In genomic region chr12:116926283-116927243, GRCh38 we compare ENCODE assay signal across 25 cellular contexts. TPM values are rescaled to one million over a fixed set of nuclear protein-coding genes. Genes with fewer than 3 reads are reported as not detected.
DNase-seq lines count a peak whose midpoint lies in the region; ATAC-seq and TF ChIP-seq lines count a peak whose summit lies in the region.
"Had no signal": no experiment of that assay in that cellular context is flagged by ENCODE, and none has a peak within 500 bp of the region (broad histone marks: within the 10 kb centered on the region; RNA-seq: fewer than 3 reads in every experiment).

No MANE protein-coding gene starts in this region.

- H3K27ac Mint-ChIP-seq in activated CD4-positive, alpha-beta T cell treated with anti-CD3 and anti-CD28 coated beads, Interleukin-2, amount 10 ng/mL, durations not matched to agents 7 days and 5 days, result peak overlapping the region; percentile 47
- H3K27ac Mint-ChIP-seq in activated CD4-positive, alpha-beta T cell treated with anti-CD3 and anti-CD28 coated beads, Interleukin-2, amount 10 ng/mL, durations not matched to agents 24 days and 14 days, result no peak overlapping the region
- peak overlapping the region; percentile 76 for H3K27ac Mint-ChIP-seq in progenitor cell of endocrine pancreas
- H3K27ac Mint-ChIP-seq: activated T-cell treated with anti-CD3 and anti-CD28 coated beads, Interleukin-2, amount 50 U/mL, for 72 hours had no signal

- no peak overlapping the region for H2BK120ac ChIP-seq in trophoblast cell (ENCODE audit: insufficient read depth, low read length, poor library complexity)

- H3K9me3 Mint-ChIP-seq in activated CD4-positive, alpha-beta T cell treated with anti-CD3 and anti-CD28 coated beads, Interleukin-2, amount 10 ng/mL, durations not matched to agents 7 days and 5 days, result no peaks in the 10 kb centered on the region
- no peaks in the 10 kb centered on the region for H3K9me3 Mint-ChIP-seq in activated CD4-positive, alpha-beta T cell treated with anti-CD3 and anti-CD28 coated beads, Interleukin-2, amount 10 ng/mL, durations not matched to agents 24 days and 14 days
- H3K9me3 Mint-ChIP-seq in progenitor cell of endocrine pancreas (ENCODE audit: low read depth), result no peaks in the 10 kb centered on the region
- H3K9me3 Mint-ChIP-seq: activated T-cell treated with anti-CD3 and anti-CD28 coated beads, Interleukin-2, amount 50 U/mL, for 72 hours had no signal

- CTCF ChIA-PET in activated CD4-positive, alpha-beta T cell treated with anti-CD3 and anti-CD28 coated beads, Interleukin-2, amount 10 ng/mL, durations not matched to agents 7 days and 5 days (lab: Charles Lee), result no interaction called here

- H2BK12ac ChIP-seq in trophoblast cell (ENCODE audit: low read length), result no peak overlapping the region

- no peak overlapping the region for H3K4ac ChIP-seq in trophoblast cell (ENCODE audit: low read depth, low read length)

- H2BK5ac ChIP-seq in trophoblast cell (ENCODE audit: low read depth, low read length, poor library complexity), result no peak overlapping the region

- no peak overlapping the region for H3K18ac ChIP-seq in trophoblast cell (ENCODE audit: low read length)

- H3K79me2 ChIP-seq in trophoblast cell (ENCODE audit: control insufficient read depth, insufficient read depth, low read length, poor library complexity), result no peaks in the 10 kb centered on the region

- H2AFZ ChIP-seq in trophoblast cell (ENCODE audit: insufficient read depth, low read length, poor library complexity), result no peak overlapping the region

- no peak overlapping the region for H4K12ac ChIP-seq in trophoblast cell (ENCODE audit: low read depth, low read length)

- no peaks in the 10 kb centered on the region for H3K27me3 ChIP-seq in ascending aorta
- no peaks in the 10 kb centered on the region for H3K27me3 ChIP-seq in trophoblast cell (ENCODE audit: insufficient read depth, low read length)
- H3K27me3 ChIP-seq: cardiac muscle cell, neutrophil had no signal

- peaks cover 57% of the 10 kb centered on the region for H3K4me1 Mint-ChIP-seq in activated CD4-positive, alpha-beta T cell treated with anti-CD3 and anti-CD28 coated beads, Interleukin-2, amount 10 ng/mL, durations not matched to agents 7 days and 5 days
- peaks cover 50% of the 10 kb centered on the region for H3K4me1 Mint-ChIP-seq in activated CD4-positive, alpha-beta T cell treated with anti-CD3 and anti-CD28 coated beads, Interleukin-2, amount 10 ng/mL, durations not matched to agents 24 days and 14 days
- H3K4me1 Mint-ChIP-seq in progenitor cell of endocrine pancreas (ENCODE audit: low read depth), result peaks cover 19% of the 10 kb centered on the region

- H3K9ac ChIP-seq in trophoblast cell (ENCODE audit: low read length), result no peak overlapping the region

- no peaks in the 10 kb centered on the region for H3K79me1 ChIP-seq in trophoblast cell (ENCODE audit: low read length)

- no peak for DNase-seq in activated CD4-positive, alpha-beta T cell treated with anti-CD3 and anti-CD28 coated beads, Interleukin-2, amount 10 ng/mL, durations not matched to agents 7 days and 5 days
- no peak for DNase-seq in activated CD4-positive, alpha-beta T cell treated with anti-CD3 and anti-CD28 coated beads, Interleukin-2, amount 10 ng/mL, durations not matched to agents 24 days and 14 days
- DNase-seq in ascending aorta (ENCODE audit: low spot score in 2 of 2) (no peak), left ventricle myocardium superior (no peak), progenitor cell of endocrine pancreas (ENCODE audit: low spot score, unreplicated experiment) (no peak), GM20000 (ENCODE audit: low spot score) (no peak), trophoblast cell (no peak)
- DNase-seq: 8988T; activated T-cell treated with anti-CD3 and anti-CD28 coated beads, Interleukin-2, amount 50 U/mL, for 72 hours; AML-193; COR-L47; DND-41; effector CD4-positive, alpha-beta T cell; glutamatergic neuron; NCI-H2107; retina; RPMI8226; stimulated activated CD8-positive, alpha-beta memory T cell treated with anti-CD3 and anti-CD28 coated beads, Interleukin-4, amount 100 ng/mL, for 48 hours; T-helper 9 cell had no signal

- H3K4me3 Mint-ChIP-seq in activated CD4-positive, alpha-beta T cell treated with anti-CD3 and anti-CD28 coated beads, Interleukin-2, amount 10 ng/mL, durations not matched to agents 7 days and 5 days, result no peak overlapping the region
- H3K4me3 Mint-ChIP-seq in activated CD4-positive, alpha-beta T cell treated with anti-CD3 and anti-CD28 coated beads, Interleukin-2, amount 10 ng/mL, durations not matched to agents 24 days and 14 days, result no peak overlapping the region
- no peak overlapping the region for H3K4me3 Mint-ChIP-seq in progenitor cell of endocrine pancreas (ENCODE audit: low read depth)

- peak; percentile 74 for ATAC-seq in left ventricle myocardium superior
- ATAC-seq in GM18505 (IDR thresholded peaks at IDR 0.05; ENCODE audit: unreplicated experiment), result no peak
- ATAC-seq: activated T-cell treated with anti-CD3 and anti-CD28 coated beads, Interleukin-2, amount 50 U/mL, for 72 hours had no signal

- H3K27ac ChIP-seq in ascending aorta (peak overlapping the region; percentile 36 to 41), trophoblast cell (ENCODE audit: low read depth, low read length) (no peak overlapping the region)
- H3K27ac ChIP-seq: cardiac muscle cell, neutrophil had no signal

- no peaks in the 10 kb centered on the region for H3K9me3 ChIP-seq in ascending aorta
- no peaks in the 10 kb centered on the region for H3K9me3 ChIP-seq in trophoblast cell (ENCODE audit: insufficient read depth, low read depth, low read length)
- H3K9me3 ChIP-seq: HAP-1, neutrophil had no signal

- H3K36me3 Mint-ChIP-seq in activated CD4-positive, alpha-beta T cell treated with anti-CD3 and anti-CD28 coated beads, Interleukin-2, amount 10 ng/mL, durations not matched to agents 7 days and 5 days (ENCODE audit: low read depth), result peaks cover 56% of the 10 kb centered on the region
- peaks cover 25% of the 10 kb centered on the region for H3K36me3 Mint-ChIP-seq in activated CD4-positive, alpha-beta T cell treated with anti-CD3 and anti-CD28 coated beads, Interleukin-2, amount 10 ng/mL, durations not matched to agents 24 days and 14 days (ENCODE audit: low read depth)
- peaks cover 27% of the 10 kb centered on the region for H3K36me3 Mint-ChIP-seq in progenitor cell of endocrine pancreas (ENCODE audit: insufficient read depth)

- H3K36me3 ChIP-seq in ascending aorta (peaks cover 12 to 14% of the 10 kb centered on the region in 2 donors), trophoblast cell (ENCODE audit: control insufficient read depth in 1 of 2, insufficient read depth in 2 of 2, low read length in 2 of 2) (peaks cover 2 to 10% of the 10 kb centered on the region in 2 experiments)
- H3K36me3 ChIP-seq: cardiac muscle cell, neutrophil had no signal

- no CpG with 5 or more reads among the region's 8 CpGs for WGBS in trophoblast cell (ENCODE audit: extremely low coverage, insufficient coverage, insufficient read length)

- no peak overlapping the region for H4K8ac ChIP-seq in trophoblast cell (ENCODE audit: low read depth, low read length)

- no peaks in the 10 kb centered on the region for H3K27me3 Mint-ChIP-seq in activated CD4-positive, alpha-beta T cell treated with anti-CD3 and anti-CD28 coated beads, Interleukin-2, amount 10 ng/mL, durations not matched to agents 7 days and 5 days
- H3K27me3 Mint-ChIP-seq in activated CD4-positive, alpha-beta T cell treated with anti-CD3 and anti-CD28 coated beads, Interleukin-2, amount 10 ng/mL, durations not matched to agents 24 days and 14 days, result peaks cover 5% of the 10 kb centered on the region
- no peaks in the 10 kb centered on the region for H3K27me3 Mint-ChIP-seq in progenitor cell of endocrine pancreas

- H3K4me3 ChIP-seq in ascending aorta, result peak overlapping the region in 1 of 2 donors; percentile 32
- H3K4me3 ChIP-seq in trophoblast cell (ENCODE audit: low read depth, low read length), result no peak overlapping the region
- H3K4me3 ChIP-seq: cardiac muscle cell, HAP-1 had no signal

- no peak overlapping the region for H3K4me2 ChIP-seq in trophoblast cell (ENCODE audit: low read length)

- H3K4me1 ChIP-seq in ascending aorta (peaks cover 3 to 8% of the 10 kb centered on the region in 2 donors), trophoblast cell (ENCODE audit: control insufficient read depth in 1 of 2, insufficient read depth in 2 of 2, low read length in 2 of 2) (peaks cover 0 to 4% of the 10 kb centered on the region in 2 experiments)
- H3K4me1 ChIP-seq: HAP-1 had no signal

- no peak overlapping the region for H2AK5ac ChIP-seq in trophoblast cell (ENCODE audit: low read length)

- no peak for TF ChIP-seq CTCF in ascending aorta (IDR thresholded peaks at IDR 0.05)
- no peak for TF ChIP-seq CTCF in progenitor cell of endocrine pancreas (IDR thresholded peaks at IDR 0.05; ENCODE audit: unreplicated experiment)
- no peak for TF ChIP-seq CTCF in GM20000 (IDR thresholded peaks at IDR 0.05; ENCODE audit: extremely low read depth, missing control alignments)

- POLR2A ChIA-PET in activated CD4-positive, alpha-beta T cell treated with anti-CD3 and anti-CD28 coated beads, Interleukin-2, amount 10 ng/mL, durations not matched to agents 7 days and 5 days (lab: Charles Lee), result interaction anchor here (0.6 kb wide), 1 partner anchor 156 kb away, joined by 3 read pairs; no protein-coding TSS in a partner anchor

- intact Hi-C loops in activated CD4-positive, alpha-beta T cell treated with anti-CD3 and anti-CD28 coated beads, Interleukin-2, amount 10 ng/mL, durations not matched to agents 24 days and 14 days (cut with micrococcal nuclease), result loop anchor here (10.0 kb wide), 2 partner anchors 208 to 602 kb away; no protein-coding TSS in a partner anchor
- intact Hi-C loops in ascending aorta (cut with DNase I) (no loop called here), left ventricle myocardium superior (cut with micrococcal nuclease) (no loop called here)

- H3K23ac ChIP-seq in trophoblast cell (ENCODE audit: low read length), result no peak overlapping the region

- TF ChIP-seq POLR2A in GM18505 (IDR thresholded peaks at IDR 0.05; ENCODE audit: borderline replicate concordance, extremely low read depth, insufficient read depth, insufficient read length), result no peak

- H3K14ac ChIP-seq in trophoblast cell (ENCODE audit: low read length), result no peak overlapping the region

- no peak overlapping the region for H4K91ac ChIP-seq in trophoblast cell (ENCODE audit: low read depth, low read length)

RNA-seq across cellular contexts. Expression of gene FBXW8, which starts 15.8 kb away (rescaled TPM):
- total RNA-seq in activated CD4-positive, alpha-beta T cell treated with anti-CD3 and anti-CD28 coated beads, Interleukin-2, amount 10 ng/mL, durations not matched to agents 7 days and 5 days, result 10 to 100 TPM; 12.5 to 13.2 TPM
- total RNA-seq in activated CD4-positive, alpha-beta T cell treated with anti-CD3 and anti-CD28 coated beads, Interleukin-2, amount 10 ng/mL, durations not matched to agents 24 days and 14 days, result 6.2 and 6.5 TPM in 2 replicates
- total RNA-seq in ascending aorta (3.3 TPM), left ventricle myocardium superior (5.1 TPM), progenitor cell of endocrine pancreas (32.6 and 33.8 TPM in 2 replicates)
- 11.6 and 12.1 TPM in 2 replicates for polyA plus RNA-seq in trophoblast cell (2013)

RNA-seq across cellular contexts. Expression of gene HRK, which starts 45.3 kb away (rescaled TPM):
- not detected for total RNA-seq in activated CD4-positive, alpha-beta T cell treated with anti-CD3 and anti-CD28 coated beads, Interleukin-2, amount 10 ng/mL, durations not matched to agents 7 days and 5 days
- total RNA-seq in activated CD4-positive, alpha-beta T cell treated with anti-CD3 and anti-CD28 coated beads, Interleukin-2, amount 10 ng/mL, durations not matched to agents 24 days and 14 days, result not detected in 2 replicates
- total RNA-seq in ascending aorta (not detected), left ventricle myocardium superior (0.20 TPM), progenitor cell of endocrine pancreas (5.5 and 6.9 TPM in 2 replicates)
- 0.10 and 0.12 TPM in 2 replicates for polyA plus RNA-seq in trophoblast cell (2013)
- total RNA-seq: activated CD8-positive, alpha-beta memory T cell treated with anti-CD3 and anti-CD28 coated beads for 36 hours; cardiac muscle cell; LHCN-M2 had no signal
